Comparison of ENCODE assay signal across 1 cellular context in genomic region chr5:94263068-94263467, GRCh38.
TF ChIP-seq lines count a peak whose summit lies in the region.

No MANE protein-coding gene starts in this region.

TF ChIP-seq in WTC11, 78 proteins besides CTCF, POLR2A, EP300 and RAD21 (continued from another document):
- TF ChIP-seq, protein P1, sequence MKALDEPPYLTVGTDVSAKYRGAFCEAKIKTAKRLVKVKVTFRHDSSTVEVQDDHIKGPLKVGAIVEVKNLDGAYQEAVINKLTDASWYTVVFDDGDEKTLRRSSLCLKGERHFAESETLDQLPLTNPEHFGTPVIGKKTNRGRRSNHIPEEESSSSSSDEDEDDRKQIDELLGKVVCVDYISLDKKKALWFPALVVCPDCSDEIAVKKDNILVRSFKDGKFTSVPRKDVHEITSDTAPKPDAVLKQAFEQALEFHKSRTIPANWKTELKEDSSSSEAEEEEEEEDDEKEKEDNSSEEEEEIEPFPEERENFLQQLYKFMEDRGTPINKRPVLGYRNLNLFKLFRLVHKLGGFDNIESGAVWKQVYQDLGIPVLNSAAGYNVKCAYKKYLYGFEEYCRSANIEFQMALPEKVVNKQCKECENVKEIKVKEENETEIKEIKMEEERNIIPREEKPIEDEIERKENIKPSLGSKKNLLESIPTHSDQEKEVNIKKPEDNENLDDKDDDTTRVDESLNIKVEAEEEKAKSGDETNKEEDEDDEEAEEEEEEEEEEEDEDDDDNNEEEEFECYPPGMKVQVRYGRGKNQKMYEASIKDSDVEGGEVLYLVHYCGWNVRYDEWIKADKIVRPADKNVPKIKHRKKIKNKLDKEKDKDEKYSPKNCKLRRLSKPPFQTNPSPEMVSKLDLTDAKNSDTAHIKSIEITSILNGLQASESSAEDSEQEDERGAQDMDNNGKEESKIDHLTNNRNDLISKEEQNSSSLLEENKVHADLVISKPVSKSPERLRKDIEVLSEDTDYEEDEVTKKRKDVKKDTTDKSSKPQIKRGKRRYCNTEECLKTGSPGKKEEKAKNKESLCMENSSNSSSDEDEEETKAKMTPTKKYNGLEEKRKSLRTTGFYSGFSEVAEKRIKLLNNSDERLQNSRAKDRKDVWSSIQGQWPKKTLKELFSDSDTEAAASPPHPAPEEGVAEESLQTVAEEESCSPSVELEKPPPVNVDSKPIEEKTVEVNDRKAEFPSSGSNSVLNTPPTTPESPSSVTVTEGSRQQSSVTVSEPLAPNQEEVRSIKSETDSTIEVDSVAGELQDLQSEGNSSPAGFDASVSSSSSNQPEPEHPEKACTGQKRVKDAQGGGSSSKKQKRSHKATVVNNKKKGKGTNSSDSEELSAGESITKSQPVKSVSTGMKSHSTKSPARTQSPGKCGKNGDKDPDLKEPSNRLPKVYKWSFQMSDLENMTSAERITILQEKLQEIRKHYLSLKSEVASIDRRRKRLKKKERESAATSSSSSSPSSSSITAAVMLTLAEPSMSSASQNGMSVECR (CRISPR knock-in tag; IDR thresholded peaks at IDR 0.05; ENCODE audit: borderline replicate concordance): no peak
- no peak for TF ChIP-seq SMAD4 (CRISPR knock-in tag; IDR thresholded peaks at IDR 0.05)
